In the genomic region with DNA sequence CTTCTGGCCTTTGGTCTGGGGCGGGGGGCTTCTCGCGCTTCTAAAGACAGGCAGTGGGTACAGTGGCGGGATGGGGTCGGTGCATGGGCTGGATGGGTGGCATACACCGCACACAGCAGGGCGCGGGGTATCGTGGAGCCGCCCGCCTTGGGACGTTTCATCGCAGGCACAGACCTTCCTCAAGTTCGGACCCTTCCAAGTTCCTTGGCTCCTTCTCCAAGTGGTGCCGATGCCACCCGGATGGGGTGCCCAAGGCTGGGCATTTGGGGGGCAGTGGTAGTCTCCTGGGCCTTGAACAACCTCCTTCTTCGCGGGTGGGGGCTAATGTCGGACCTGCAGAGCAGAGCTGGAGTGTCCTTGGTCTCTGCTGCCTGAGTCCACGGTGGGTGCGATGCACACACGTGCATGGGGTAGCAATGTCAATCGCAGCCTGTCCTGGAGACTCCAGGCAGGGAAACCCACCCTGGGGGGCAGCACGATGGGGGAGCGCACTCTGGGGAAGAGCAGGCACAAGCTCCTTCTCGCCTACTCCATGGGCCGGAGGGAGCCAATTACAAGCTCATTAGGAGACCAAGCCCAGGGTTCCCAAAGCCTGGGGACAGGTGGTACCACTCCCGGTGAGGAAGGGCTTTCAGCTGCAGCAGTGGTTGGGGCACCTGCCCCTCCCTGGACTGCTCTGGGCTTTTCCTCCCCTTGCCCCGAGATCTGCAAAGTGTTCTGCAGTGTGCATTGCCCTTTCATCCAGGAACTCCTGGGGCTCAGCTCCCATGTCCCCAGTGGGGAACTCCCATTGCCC, we compare ENCODE assay signal across 1 cellular context.
TF ChIP-seq lines count a peak whose summit lies in the region.

No MANE protein-coding gene starts in this region.

TF ChIP-seq in HepG2, 621 proteins besides CTCF, POLR2A, EP300 and RAD21 (continues in another document):
- TF ChIP-seq ZNF337 (CRISPR knock-in tag; IDR thresholded peaks at IDR 0.05; ENCODE audit: borderline replicate concordance, low read depth) = no peak
- no peak for TF ChIP-seq HNRNPUL1 (IDR thresholded peaks at IDR 0.05; ENCODE audit: low read depth, low read length)
- 0 out of 2 replicates have a peak, but pooled peaks have one; percentile 63 for TF ChIP-seq ZBTB7B (CRISPR knock-in tag; IDR thresholded peaks at IDR 0.05)
- TF ChIP-seq JUN (CRISPR knock-in tag; IDR thresholded peaks at IDR 0.05) = no peak
- TF ChIP-seq GTF3A (CRISPR knock-in tag; conservative IDR thresholded peaks at IDR 0.05) = no peak
- TF ChIP-seq TEAD3 (CRISPR knock-in tag; optimal IDR thresholded peaks at IDR 0.05; ENCODE audit: borderline replicate concordance) = no peak
- no peak for TF ChIP-seq MLLT10 (CRISPR knock-in tag; IDR thresholded peaks at IDR 0.05)
- no peak for TF ChIP-seq TMF1 (CRISPR knock-in tag; IDR thresholded peaks at IDR 0.05; ENCODE audit: low read depth)
- TF ChIP-seq ZFP62 (CRISPR knock-in tag; IDR thresholded peaks at IDR 0.05) = no peak
- TF ChIP-seq ZNF550 (CRISPR knock-in tag; IDR thresholded peaks at IDR 0.05; ENCODE audit: borderline replicate concordance) = peak; percentile 89; the same call in 1 of the 2 replicates
- no peak for TF ChIP-seq CENPX (CRISPR knock-in tag; IDR thresholded peaks at IDR 0.05)
- TF ChIP-seq ZNF614 (CRISPR knock-in tag; IDR thresholded peaks at IDR 0.05; ENCODE audit: borderline replicate concordance) = no peak
- no peak for TF ChIP-seq THAP7 (CRISPR knock-in tag; IDR thresholded peaks at IDR 0.05)
- TF ChIP-seq ZNF761 (CRISPR knock-in tag; conservative IDR thresholded peaks at IDR 0.05) = no peak
- TF ChIP-seq CBFB (CRISPR knock-in tag; IDR thresholded peaks at IDR 0.05) = no peak
- TF ChIP-seq, protein P1, sequence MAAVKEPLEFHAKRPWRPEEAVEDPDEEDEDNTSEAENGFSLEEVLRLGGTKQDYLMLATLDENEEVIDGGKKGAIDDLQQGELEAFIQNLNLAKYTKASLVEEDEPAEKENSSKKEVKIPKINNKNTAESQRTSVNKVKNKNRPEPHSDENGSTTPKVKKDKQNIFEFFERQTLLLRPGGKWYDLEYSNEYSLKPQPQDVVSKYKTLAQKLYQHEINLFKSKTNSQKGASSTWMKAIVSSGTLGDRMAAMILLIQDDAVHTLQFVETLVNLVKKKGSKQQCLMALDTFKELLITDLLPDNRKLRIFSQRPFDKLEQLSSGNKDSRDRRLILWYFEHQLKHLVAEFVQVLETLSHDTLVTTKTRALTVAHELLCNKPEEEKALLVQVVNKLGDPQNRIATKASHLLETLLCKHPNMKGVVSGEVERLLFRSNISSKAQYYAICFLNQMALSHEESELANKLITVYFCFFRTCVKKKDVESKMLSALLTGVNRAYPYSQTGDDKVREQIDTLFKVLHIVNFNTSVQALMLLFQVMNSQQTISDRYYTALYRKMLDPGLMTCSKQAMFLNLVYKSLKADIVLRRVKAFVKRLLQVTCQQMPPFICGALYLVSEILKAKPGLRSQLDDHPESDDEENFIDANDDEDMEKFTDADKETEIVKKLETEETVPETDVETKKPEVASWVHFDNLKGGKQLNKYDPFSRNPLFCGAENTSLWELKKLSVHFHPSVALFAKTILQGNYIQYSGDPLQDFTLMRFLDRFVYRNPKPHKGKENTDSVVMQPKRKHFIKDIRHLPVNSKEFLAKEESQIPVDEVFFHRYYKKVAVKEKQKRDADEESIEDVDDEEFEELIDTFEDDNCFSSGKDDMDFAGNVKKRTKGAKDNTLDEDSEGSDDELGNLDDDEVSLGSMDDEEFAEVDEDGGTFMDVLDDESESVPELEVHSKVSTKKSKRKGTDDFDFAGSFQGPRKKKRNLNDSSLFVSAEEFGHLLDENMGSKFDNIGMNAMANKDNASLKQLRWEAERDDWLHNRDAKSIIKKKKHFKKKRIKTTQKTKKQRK (IDR thresholded peaks at IDR 0.05; ENCODE audit: low read length) = no peak
- TF ChIP-seq MXD4 (CRISPR knock-in tag; IDR thresholded peaks at IDR 0.05) = no peak; the same call in 1 of the 2 replicates
- no peak for TF ChIP-seq ZNF256 (CRISPR knock-in tag; conservative IDR thresholded peaks at IDR 0.05)
- TF ChIP-seq, protein P2, sequence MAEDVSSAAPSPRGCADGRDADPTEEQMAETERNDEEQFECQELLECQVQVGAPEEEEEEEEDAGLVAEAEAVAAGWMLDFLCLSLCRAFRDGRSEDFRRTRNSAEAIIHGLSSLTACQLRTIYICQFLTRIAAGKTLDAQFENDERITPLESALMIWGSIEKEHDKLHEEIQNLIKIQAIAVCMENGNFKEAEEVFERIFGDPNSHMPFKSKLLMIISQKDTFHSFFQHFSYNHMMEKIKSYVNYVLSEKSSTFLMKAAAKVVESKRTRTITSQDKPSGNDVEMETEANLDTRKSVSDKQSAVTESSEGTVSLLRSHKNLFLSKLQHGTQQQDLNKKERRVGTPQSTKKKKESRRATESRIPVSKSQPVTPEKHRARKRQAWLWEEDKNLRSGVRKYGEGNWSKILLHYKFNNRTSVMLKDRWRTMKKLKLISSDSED (CRISPR knock-in tag; IDR thresholded peaks at IDR 0.05) = 0 out of 2 replicates have a peak, but pooled peaks have one; percentile 22
- TF ChIP-seq CCDC6 (CRISPR knock-in tag; IDR thresholded peaks at IDR 0.05) = no peak
- peak; percentile 26 for TF ChIP-seq ZNF883 (CRISPR knock-in tag; IDR thresholded peaks at IDR 0.05; ENCODE audit: not compliant biosample characterization)
- peak; percentile 98 for TF ChIP-seq HNRNPL (IDR thresholded peaks at IDR 0.05; ENCODE audit: low read depth, low read length)
- TF ChIP-seq ZNF749 (CRISPR knock-in tag; IDR thresholded peaks at IDR 0.05; ENCODE audit: borderline replicate concordance) = no peak
- TF ChIP-seq NR3C1 (CRISPR knock-in tag; IDR thresholded peaks at IDR 0.05) = no peak
- no peak for TF ChIP-seq ZBTB21 (CRISPR knock-in tag; IDR thresholded peaks at IDR 0.05)
- TF ChIP-seq, protein P3, sequence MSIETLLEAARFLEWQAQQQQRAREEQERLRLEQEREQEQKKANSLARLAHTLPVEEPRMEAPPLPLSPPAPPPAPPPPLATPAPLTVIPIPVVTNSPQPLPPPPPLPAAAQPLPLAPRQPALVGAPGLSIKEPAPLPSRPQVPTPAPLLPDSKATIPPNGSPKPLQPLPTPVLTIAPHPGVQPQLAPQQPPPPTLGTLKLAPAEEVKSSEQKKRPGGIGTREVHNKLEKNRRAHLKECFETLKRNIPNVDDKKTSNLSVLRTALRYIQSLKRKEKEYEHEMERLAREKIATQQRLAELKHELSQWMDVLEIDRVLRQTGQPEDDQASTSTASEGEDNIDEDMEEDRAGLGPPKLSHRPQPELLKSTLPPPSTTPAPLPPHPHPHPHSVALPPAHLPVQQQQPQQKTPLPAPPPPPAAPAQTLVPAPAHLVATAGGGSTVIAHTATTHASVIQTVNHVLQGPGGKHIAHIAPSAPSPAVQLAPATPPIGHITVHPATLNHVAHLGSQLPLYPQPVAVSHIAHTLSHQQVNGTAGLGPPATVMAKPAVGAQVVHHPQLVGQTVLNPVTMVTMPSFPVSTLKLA (IDR thresholded peaks at IDR 0.05) = no peak
- peak; percentile 88 for TF ChIP-seq ZBTB38 (CRISPR knock-in tag; IDR thresholded peaks at IDR 0.05)
- no peak for TF ChIP-seq PCBP2 (optimal IDR thresholded peaks at IDR 0.05; ENCODE audit: low read depth, low read length, poor library complexity, severe bottlenecking)
- TF ChIP-seq RBAK (CRISPR knock-in tag; IDR thresholded peaks at IDR 0.05) = no peak
- TF ChIP-seq KLF13 (CRISPR knock-in tag; IDR thresholded peaks at IDR 0.05) = peak; percentile 78; the same call in 1 of the 2 replicates
- TF ChIP-seq SALL1 (CRISPR knock-in tag; IDR thresholded peaks at IDR 0.05) = no peak
- TF ChIP-seq ZBTB34 (CRISPR knock-in tag; IDR thresholded peaks at IDR 0.05) = no peak
- 0 out of 2 replicates have a peak, but pooled peaks have one; percentile 16 for TF ChIP-seq ATF7-NPFF (CRISPR knock-in tag; IDR thresholded peaks at IDR 0.05; ENCODE audit: low read depth)
- no peak for TF ChIP-seq CHD2 (IDR thresholded peaks at IDR 0.05; ENCODE audit: low read depth, low read length)
- peak; percentile 26; the same call in 1 of the 2 replicates for TF ChIP-seq ZNF619 (CRISPR knock-in tag; IDR thresholded peaks at IDR 0.05)
- no peak for TF ChIP-seq ZNF678 (CRISPR knock-in tag; IDR thresholded peaks at IDR 0.05)
- TF ChIP-seq KDM5A (IDR thresholded peaks at IDR 0.05; ENCODE audit: borderline replicate concordance, low read length) = no peak
- no peak for TF ChIP-seq SRSF4 (IDR thresholded peaks at IDR 0.05; ENCODE audit: low read depth, low read length, poor library complexity, severe bottlenecking)
- no peak for TF ChIP-seq TFAP4 (IDR thresholded peaks at IDR 0.05; ENCODE audit: borderline replicate concordance, low read depth)
- TF ChIP-seq, protein P4, sequence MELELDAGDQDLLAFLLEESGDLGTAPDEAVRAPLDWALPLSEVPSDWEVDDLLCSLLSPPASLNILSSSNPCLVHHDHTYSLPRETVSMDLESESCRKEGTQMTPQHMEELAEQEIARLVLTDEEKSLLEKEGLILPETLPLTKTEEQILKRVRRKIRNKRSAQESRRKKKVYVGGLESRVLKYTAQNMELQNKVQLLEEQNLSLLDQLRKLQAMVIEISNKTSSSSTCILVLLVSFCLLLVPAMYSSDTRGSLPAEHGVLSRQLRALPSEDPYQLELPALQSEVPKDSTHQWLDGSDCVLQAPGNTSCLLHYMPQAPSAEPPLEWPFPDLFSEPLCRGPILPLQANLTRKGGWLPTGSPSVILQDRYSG (CRISPR knock-in tag; IDR thresholded peaks at IDR 0.05) = no peak
- TF ChIP-seq MED13 (CRISPR knock-in tag; IDR thresholded peaks at IDR 0.05) = 0 out of 2 replicates have a peak, but pooled peaks have one; percentile 3
- TF ChIP-seq ZNF605 (CRISPR knock-in tag; IDR thresholded peaks at IDR 0.05) = no peak; the same call in 1 of the 2 replicates
- TF ChIP-seq SIN3A (IDR thresholded peaks at IDR 0.05; ENCODE audit: borderline replicate concordance, low read depth, low read length) = no peak
- 0 out of 2 replicates have a peak, but pooled peaks have one; percentile 5 for TF ChIP-seq MYC (CRISPR knock-in tag; IDR thresholded peaks at IDR 0.05; ENCODE audit: borderline replicate concordance)
- TF ChIP-seq TOPORS (CRISPR knock-in tag; IDR thresholded peaks at IDR 0.05) = no peak
- TF ChIP-seq ZNF329 (CRISPR knock-in tag; IDR thresholded peaks at IDR 0.05; ENCODE audit: low read depth) = no peak
- no peak for TF ChIP-seq FIP1L1 (IDR thresholded peaks at IDR 0.05; ENCODE audit: borderline replicate concordance, insufficient read depth, low read depth, low read length)
- no peak for TF ChIP-seq PTBP1 (IDR thresholded peaks at IDR 0.05; ENCODE audit: low read depth, low read length, poor library complexity, severe bottlenecking)
- no peak for TF ChIP-seq ZNF709 (CRISPR knock-in tag; IDR thresholded peaks at IDR 0.05)
- TF ChIP-seq, protein P5, sequence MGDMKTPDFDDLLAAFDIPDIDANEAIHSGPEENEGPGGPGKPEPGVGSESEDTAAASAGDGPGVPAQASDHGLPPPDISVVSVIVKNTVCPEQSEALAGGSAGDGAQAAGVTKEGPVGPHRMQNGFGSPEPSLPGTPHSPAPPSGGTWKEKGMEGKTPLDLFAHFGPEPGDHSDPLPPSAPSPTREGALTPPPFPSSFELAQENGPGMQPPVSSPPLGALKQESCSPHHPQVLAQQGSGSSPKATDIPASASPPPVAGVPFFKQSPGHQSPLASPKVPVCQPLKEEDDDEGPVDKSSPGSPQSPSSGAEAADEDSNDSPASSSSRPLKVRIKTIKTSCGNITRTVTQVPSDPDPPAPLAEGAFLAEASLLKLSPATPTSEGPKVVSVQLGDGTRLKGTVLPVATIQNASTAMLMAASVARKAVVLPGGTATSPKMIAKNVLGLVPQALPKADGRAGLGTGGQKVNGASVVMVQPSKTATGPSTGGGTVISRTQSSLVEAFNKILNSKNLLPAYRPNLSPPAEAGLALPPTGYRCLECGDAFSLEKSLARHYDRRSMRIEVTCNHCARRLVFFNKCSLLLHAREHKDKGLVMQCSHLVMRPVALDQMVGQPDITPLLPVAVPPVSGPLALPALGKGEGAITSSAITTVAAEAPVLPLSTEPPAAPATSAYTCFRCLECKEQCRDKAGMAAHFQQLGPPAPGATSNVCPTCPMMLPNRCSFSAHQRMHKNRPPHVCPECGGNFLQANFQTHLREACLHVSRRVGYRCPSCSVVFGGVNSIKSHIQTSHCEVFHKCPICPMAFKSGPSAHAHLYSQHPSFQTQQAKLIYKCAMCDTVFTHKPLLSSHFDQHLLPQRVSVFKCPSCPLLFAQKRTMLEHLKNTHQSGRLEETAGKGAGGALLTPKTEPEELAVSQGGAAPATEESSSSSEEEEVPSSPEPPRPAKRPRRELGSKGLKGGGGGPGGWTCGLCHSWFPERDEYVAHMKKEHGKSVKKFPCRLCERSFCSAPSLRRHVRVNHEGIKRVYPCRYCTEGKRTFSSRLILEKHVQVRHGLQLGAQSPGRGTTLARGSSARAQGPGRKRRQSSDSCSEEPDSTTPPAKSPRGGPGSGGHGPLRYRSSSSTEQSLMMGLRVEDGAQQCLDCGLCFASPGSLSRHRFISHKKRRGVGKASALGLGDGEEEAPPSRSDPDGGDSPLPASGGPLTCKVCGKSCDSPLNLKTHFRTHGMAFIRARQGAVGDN (CRISPR knock-in tag; IDR thresholded peaks at IDR 0.05) = peak; percentile 72; the same call in 1 of the 2 replicates
- no peak for TF ChIP-seq NCOA5 (CRISPR knock-in tag; IDR thresholded peaks at IDR 0.05)
- TF ChIP-seq ZNF232 (CRISPR knock-in tag; IDR thresholded peaks at IDR 0.05; ENCODE audit: borderline replicate concordance) = no peak
- no peak for TF ChIP-seq ZNF430 (CRISPR knock-in tag; IDR thresholded peaks at IDR 0.05)
